2 cellular contexts compared by ENCODE assay signal in the genomic region with DNA sequence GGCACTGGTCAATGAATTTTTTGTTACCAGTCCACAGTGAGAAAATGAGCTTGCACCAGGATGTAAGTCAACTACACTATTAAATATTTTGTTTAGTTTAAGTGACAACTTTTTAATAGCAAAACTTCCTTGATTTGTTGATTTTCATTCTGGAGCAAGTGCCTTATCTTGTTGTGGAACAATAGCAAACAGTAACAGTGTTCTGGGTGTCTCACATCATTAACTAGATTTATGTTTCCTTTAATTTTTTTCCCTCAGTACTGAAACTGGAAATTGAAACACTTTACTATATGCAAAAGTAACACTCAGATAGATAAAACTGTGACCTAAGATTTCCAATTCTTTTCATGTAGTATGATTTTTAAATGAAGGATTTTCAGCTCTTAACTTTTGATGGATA.
TF ChIP-seq lines count a peak whose summit lies in the region.

No MANE protein-coding gene starts in this region.

TF ChIP-seq in HEK293, 187 proteins besides CTCF, POLR2A, EP300 and RAD21 (continued from another document):
- TF ChIP-seq, protein P1, sequence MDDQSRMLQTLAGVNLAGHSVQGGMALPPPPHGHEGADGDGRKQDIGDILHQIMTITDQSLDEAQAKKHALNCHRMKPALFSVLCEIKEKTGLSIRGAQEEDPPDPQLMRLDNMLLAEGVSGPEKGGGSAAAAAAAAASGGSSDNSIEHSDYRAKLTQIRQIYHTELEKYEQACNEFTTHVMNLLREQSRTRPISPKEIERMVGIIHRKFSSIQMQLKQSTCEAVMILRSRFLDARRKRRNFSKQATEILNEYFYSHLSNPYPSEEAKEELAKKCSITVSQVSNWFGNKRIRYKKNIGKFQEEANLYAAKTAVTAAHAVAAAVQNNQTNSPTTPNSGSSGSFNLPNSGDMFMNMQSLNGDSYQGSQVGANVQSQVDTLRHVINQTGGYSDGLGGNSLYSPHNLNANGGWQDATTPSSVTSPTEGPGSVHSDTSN (CRISPR knock-in tag; IDR thresholded peaks at IDR 0.05) = no peak
- TF ChIP-seq ZNF571 (tag by site-specific recombination; IDR thresholded peaks at IDR 0.05) (no peak), TCF7L2 (IDR thresholded peaks at IDR 0.05; ENCODE audit: borderline replicate concordance, low read depth, low read length) (no peak), ZSCAN30 (tag by site-specific recombination; IDR thresholded peaks at IDR 0.05) (no peak), ZNF658 (tag by site-specific recombination; IDR thresholded peaks at IDR 0.05) (no peak), FEZF1 (tag by site-specific recombination; IDR thresholded peaks at IDR 0.05) (peak; percentile 45), ZNF169 (tag by site-specific recombination; IDR thresholded peaks at IDR 0.05) (no peak), OSR2 (tag by site-specific recombination; IDR thresholded peaks at IDR 0.05) (peak; percentile 54; the same call in 1 of the 2 replicates), ZNF555 (tag by site-specific recombination; conservative IDR thresholded peaks at IDR 0.05) (no peak), ZNF302 (tag by site-specific recombination; IDR thresholded peaks at IDR 0.05; ENCODE audit: low read depth) (no peak)
- TF ChIP-seq, protein P2, sequence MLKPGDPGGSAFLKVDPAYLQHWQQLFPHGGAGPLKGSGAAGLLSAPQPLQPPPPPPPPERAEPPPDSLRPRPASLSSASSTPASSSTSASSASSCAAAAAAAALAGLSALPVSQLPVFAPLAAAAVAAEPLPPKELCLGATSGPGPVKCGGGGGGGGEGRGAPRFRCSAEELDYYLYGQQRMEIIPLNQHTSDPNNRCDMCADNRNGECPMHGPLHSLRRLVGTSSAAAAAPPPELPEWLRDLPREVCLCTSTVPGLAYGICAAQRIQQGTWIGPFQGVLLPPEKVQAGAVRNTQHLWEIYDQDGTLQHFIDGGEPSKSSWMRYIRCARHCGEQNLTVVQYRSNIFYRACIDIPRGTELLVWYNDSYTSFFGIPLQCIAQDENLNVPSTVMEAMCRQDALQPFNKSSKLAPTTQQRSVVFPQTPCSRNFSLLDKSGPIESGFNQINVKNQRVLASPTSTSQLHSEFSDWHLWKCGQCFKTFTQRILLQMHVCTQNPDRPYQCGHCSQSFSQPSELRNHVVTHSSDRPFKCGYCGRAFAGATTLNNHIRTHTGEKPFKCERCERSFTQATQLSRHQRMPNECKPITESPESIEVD (tag by site-specific recombination; IDR thresholded peaks at IDR 0.05) = peak; percentile 65
- TF ChIP-seq, protein P3, sequence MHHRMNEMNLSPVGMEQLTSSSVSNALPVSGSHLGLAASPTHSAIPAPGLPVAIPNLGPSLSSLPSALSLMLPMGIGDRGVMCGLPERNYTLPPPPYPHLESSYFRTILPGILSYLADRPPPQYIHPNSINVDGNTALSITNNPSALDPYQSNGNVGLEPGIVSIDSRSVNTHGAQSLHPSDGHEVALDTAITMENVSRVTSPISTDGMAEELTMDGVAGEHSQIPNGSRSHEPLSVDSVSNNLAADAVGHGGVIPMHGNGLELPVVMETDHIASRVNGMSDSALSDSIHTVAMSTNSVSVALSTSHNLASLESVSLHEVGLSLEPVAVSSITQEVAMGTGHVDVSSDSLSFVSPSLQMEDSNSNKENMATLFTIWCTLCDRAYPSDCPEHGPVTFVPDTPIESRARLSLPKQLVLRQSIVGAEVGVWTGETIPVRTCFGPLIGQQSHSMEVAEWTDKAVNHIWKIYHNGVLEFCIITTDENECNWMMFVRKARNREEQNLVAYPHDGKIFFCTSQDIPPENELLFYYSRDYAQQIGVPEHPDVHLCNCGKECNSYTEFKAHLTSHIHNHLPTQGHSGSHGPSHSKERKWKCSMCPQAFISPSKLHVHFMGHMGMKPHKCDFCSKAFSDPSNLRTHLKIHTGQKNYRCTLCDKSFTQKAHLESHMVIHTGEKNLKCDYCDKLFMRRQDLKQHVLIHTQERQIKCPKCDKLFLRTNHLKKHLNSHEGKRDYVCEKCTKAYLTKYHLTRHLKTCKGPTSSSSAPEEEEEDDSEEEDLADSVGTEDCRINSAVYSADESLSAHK (tag by site-specific recombination; IDR thresholded peaks at IDR 0.05) = 0 out of 2 replicates have a peak, but pooled peaks have one; percentile 12

TF ChIP-seq in endothelial cell of umbilical vein, 7 proteins besides CTCF, POLR2A, EP300 and RAD21 (continued from another document):
- TF ChIP-seq GATA2 (IDR thresholded peaks at IDR 0.05; ENCODE audit: insufficient read depth, insufficient read length, low read depth, low read length) = no peak
